9 cellular contexts compared by ENCODE assay signal in genomic region chr11:47983464-47984397, GRCh38. TPM values are rescaled to one million over a fixed set of nuclear protein-coding genes. Genes with fewer than 3 reads are reported as not detected.
DNase-seq lines count a peak whose midpoint lies in the region; ATAC-seq and TF ChIP-seq lines count a peak whose summit lies in the region.
"Had no signal": no experiment of that assay in that cellular context is flagged by ENCODE, and none has a peak within 500 bp of the region (broad histone marks: within the 10 kb centered on the region; RNA-seq: fewer than 3 reads in every experiment).

No MANE protein-coding gene starts in this region.

- peaks cover 11% of the 10 kb centered on the region for H3K36me3 Mint-ChIP-seq in activated naive CD8-positive, alpha-beta T cell treated with anti-CD3 and anti-CD28 coated beads, Interleukin-2, amount 50 U/mL, for 24 hours (ENCODE audit: low read depth)
- H3K36me3 Mint-ChIP-seq in mesothelial cell of epicardium, result no peaks in the 10 kb centered on the region

- no peaks in the 10 kb centered on the region for H3K9me3 Mint-ChIP-seq in activated naive CD8-positive, alpha-beta T cell treated with anti-CD3 and anti-CD28 coated beads, Interleukin-2, amount 50 U/mL, for 24 hours
- no peaks in the 10 kb centered on the region for H3K9me3 Mint-ChIP-seq in mesothelial cell of epicardium

- peaks cover 9% of the 10 kb centered on the region for H3K27me3 Mint-ChIP-seq in activated naive CD8-positive, alpha-beta T cell treated with anti-CD3 and anti-CD28 coated beads, Interleukin-2, amount 50 U/mL, for 24 hours
- H3K27me3 Mint-ChIP-seq in mesothelial cell of epicardium (ENCODE audit: low read depth), result no peaks in the 10 kb centered on the region

- peak overlapping the region; percentile 82 for H3K27ac Mint-ChIP-seq in activated naive CD8-positive, alpha-beta T cell treated with anti-CD3 and anti-CD28 coated beads, Interleukin-2, amount 50 U/mL, for 24 hours
- H3K27ac Mint-ChIP-seq in mesothelial cell of epicardium, result peak overlapping the region; percentile 18

- no peak overlapping the region for H2AFZ ChIP-seq in KMS-11 (ENCODE audit: low read depth)

- peak overlapping the region; percentile 64 for H3K4me3 Mint-ChIP-seq in activated naive CD8-positive, alpha-beta T cell treated with anti-CD3 and anti-CD28 coated beads, Interleukin-2, amount 50 U/mL, for 24 hours
- peak overlapping the region; percentile 21 for H3K4me3 Mint-ChIP-seq in mesothelial cell of epicardium

- no peak for DNase-seq in activated naive CD8-positive, alpha-beta T cell treated with anti-CD3 and anti-CD28 coated beads, Interleukin-2, amount 50 U/mL, for 24 hours
- no peak for DNase-seq in mesothelial cell of epicardium (ENCODE audit: low spot score in 2 of 2, unreplicated experiment in 2 of 2)
- DNase-seq in caudate nucleus (lab: John Stamatoyannopoulos, UW), result no peak
- DNase-seq in MG63, result no peak
- DNase-seq: SJCRH30 had no signal

- H4K20me1 ChIP-seq in KMS-11 (ENCODE audit: insufficient read depth), result no peaks in the 10 kb centered on the region

- no peaks in the 10 kb centered on the region for H3K9me3 ChIP-seq in MG63
- H3K9me3 ChIP-seq: SJCRH30 had no signal

- H3K4me3 ChIP-seq in KMS-11 (IDR thresholded peaks at IDR 0.05; ENCODE audit: insufficient read depth, low read depth, low read length), result no peak overlapping the region
- no peak overlapping the region for H3K4me3 ChIP-seq in MG63
- H3K4me3 ChIP-seq: SJCRH30 had no signal

- peak overlapping the region; percentile 4; the same call in 1 of the 2 replicates for H3K4me2 ChIP-seq in KMS-11

- H3K4me1 ChIP-seq in KMS-11 (ENCODE audit: low read depth, poor library complexity, severe bottlenecking), result peaks cover 17% of the 10 kb centered on the region
- H3K4me1 ChIP-seq: SJCRH30 had no signal

- H3K4me1 Mint-ChIP-seq in activated naive CD8-positive, alpha-beta T cell treated with anti-CD3 and anti-CD28 coated beads, Interleukin-2, amount 50 U/mL, for 24 hours, result peaks cover 59% of the 10 kb centered on the region
- H3K4me1 Mint-ChIP-seq in mesothelial cell of epicardium, result peaks cover 48% of the 10 kb centered on the region

- TF ChIP-seq CTCF in C4-2B (conservative IDR thresholded peaks at IDR 0.05), result no peak
- no peak for TF ChIP-seq CTCF in KMS-11 (conservative IDR thresholded peaks at IDR 0.05; ENCODE audit: low read depth, low read length)
- TF ChIP-seq CTCF in mesothelial cell of epicardium (IDR thresholded peaks at IDR 0.05; ENCODE audit: unreplicated experiment), result no peak

- H3K79me2 ChIP-seq in KMS-11 (ENCODE audit: insufficient read depth, low read depth), result no peaks in the 10 kb centered on the region

- H3K9ac ChIP-seq in KMS-11, result no peak overlapping the region

- H3K36me3 ChIP-seq in KMS-11 (ENCODE audit: insufficient read depth) (no peaks in the 10 kb centered on the region), MG63 (peaks cover 17% of the 10 kb centered on the region)
- H3K36me3 ChIP-seq: SJCRH30 had no signal

- H3K27me3 ChIP-seq in KMS-11 (ENCODE audit: insufficient read depth, low read depth), result no peaks in the 10 kb centered on the region
- H3K27me3 ChIP-seq in MG63, result no peaks in the 10 kb centered on the region

- no peak for ATAC-seq in activated naive CD8-positive, alpha-beta T cell treated with anti-CD3 and anti-CD28 coated beads, Interleukin-2, amount 50 U/mL, for 24 hours
- ATAC-seq in HG02870 (IDR thresholded peaks at IDR 0.05; ENCODE audit: unreplicated experiment) (no peak), GM21381 (IDR thresholded peaks at IDR 0.05; ENCODE audit: unreplicated experiment) (no peak)

- H3K27ac ChIP-seq in C4-2B (peak overlapping the region; percentile 16; the same call in 1 of the 2 replicates), KMS-11 (no peak overlapping the region), caudate nucleus (ENCODE audit: low read depth, low read length) (no peak overlapping the region)
- H3K27ac ChIP-seq: SJCRH30 had no signal

RNA-seq across cellular contexts. Expression of gene PTPRJ, which starts 3.4 kb away (rescaled TPM):
- total RNA-seq in mesothelial cell of epicardium, result 26.2 to 31.0 TPM (median 26.5 TPM) in 3 replicates
- 7.7 and 9.2 TPM in 2 replicates for total RNA-seq in MG63 (2014; rRNA removed; shearing (Covaris generic); ENCODE audit: low replicate concordance)
